ENCODE assay signal across 28 cellular contexts in genomic region chr22:27624705-27625104, GRCh38.
DNase-seq lines count a peak whose midpoint lies in the region; ATAC-seq, FAIRE-seq and TF ChIP-seq lines count a peak whose summit lies in the region.
"Had no signal": no experiment of that assay in that cellular context is flagged by ENCODE, and none has a peak within 500 bp of the region (broad histone marks: within the 10 kb centered on the region; RNA-seq: fewer than 3 reads in every experiment).

No MANE protein-coding gene starts in this region.

- BruUV-seq in IMR-90 (replicated peaks; lab: Mats Ljungman, UMichigan) = no TSS peak
- BruUV-seq in Caco-2 (replicated peaks; lab: Mats Ljungman, UMichigan) = no TSS peak

- H3K79me1 ChIP-seq in IMR-90 (ENCODE audit: low read depth in 1 of 2, low read length in 2 of 2) = no peaks in the 10 kb centered on the region

- no peak overlapping the region for H4K5ac ChIP-seq in IMR-90 (ENCODE audit: low read depth, low read length)

- H3K9ac ChIP-seq in IMR-90 (ENCODE audit: low read depth, low read length) (no peak overlapping the region), adipocyte (ENCODE audit: low read length) (no peak overlapping the region)
- H3K9ac ChIP-seq: GM23248 had no signal

- no peak for DNase-seq in IMR-90
- peak; percentile 29 for DNase-seq in adipocyte (ENCODE audit: low read depth)
- DNase-seq in myocyte (ENCODE audit: low read depth) = peak; percentile 80
- no peak for DNase-seq in urothelium cell line (ENCODE audit: low spot score)
- no peak for DNase-seq in CD1c-positive myeloid dendritic cell (ENCODE audit: extremely low spot score)
- no peak for DNase-seq in midbrain (lab: John Stamatoyannopoulos, UW)
- no peak for DNase-seq in Caco-2
- DNase-seq: CD8-positive, alpha-beta memory T cell; GM23248; H9; HFFc6; Karpas-422; MV-4-11; NCI-H1105; NCI-H1436 treated with DMSO at 0.1 percent for 48 hours; NCI-H1930; NCI-H2107; NCI-H524; NCI-H774; PC-9; Right ventricle myocardium superior; RPMI8226; SW 1271 had no signal

- no peaks in the 10 kb centered on the region for H3K36me3 ChIP-seq in IMR-90 (ENCODE audit: control insufficient read depth, insufficient read depth, low read length)
- H3K36me3 ChIP-seq in adipocyte (ENCODE audit: control insufficient read depth, insufficient read depth, low read length, severe bottlenecking) = no peaks in the 10 kb centered on the region
- no peaks in the 10 kb centered on the region for H3K36me3 ChIP-seq in Caco-2 (ENCODE audit: control insufficient read depth, insufficient read depth, low read length)

- no peaks in the 10 kb centered on the region for H3K27me3 Mint-ChIP-seq in Caco-2 (ENCODE audit: insufficient read depth, unreplicated experiment)
- H3K27me3 Mint-ChIP-seq: B cell; CD8-positive, alpha-beta memory T cell had no signal

- peak; percentile 63 for ATAC-seq in IMR-90 (ENCODE audit: low read depth)

- intact Hi-C loops in IMR-90 (cut with micrococcal nuclease) (no loop called here), Caco-2 (cut with micrococcal nuclease; ENCODE audit: unreplicated experiment) (no loop called here)

- H3K4me3 ChIP-seq in IMR-90 (ENCODE audit: insufficient read depth, low read depth, low read length) (no peak overlapping the region), adipocyte (ENCODE audit: low read length) (no peak overlapping the region), Caco-2 (ENCODE audit: low read depth, low read length) (no peak overlapping the region)
- H3K4me3 ChIP-seq: GM23248, PC-9 had no signal

- CTCF ChIA-PET in IMR-90 (lab: Yijun Ruan, JAX) = interaction anchor here (0.6 kb wide), 1 partner anchor 103 kb away, joined by 6 read pairs; no protein-coding TSS in a partner anchor
- CTCF ChIA-PET in Caco-2 (lab: Charles Lee) = no interaction called here

- H3K27ac Mint-ChIP-seq in Caco-2 (ENCODE audit: unreplicated experiment) = no peak overlapping the region
- H3K27ac Mint-ChIP-seq: B cell; CD8-positive, alpha-beta memory T cell; HFFc6; T-helper 1 cell treated with Interleukin-12 subunit alpha and Interleukin-12 subunit beta and Interleukin-4 antibody, amounts not matched to agents 30 μg/mL and 1 μg/mL, for 36 hours had no signal

- no peak overlapping the region for H3K14ac ChIP-seq in IMR-90 (replicated peaks; ENCODE audit: low read depth, low read length)

- no peaks in the 10 kb centered on the region for H3K9me3 Mint-ChIP-seq in Caco-2 (ENCODE audit: unreplicated experiment)
- H3K9me3 Mint-ChIP-seq: CD8-positive, alpha-beta memory T cell; HFFc6; T-helper 1 cell treated with Interleukin-12 subunit alpha and Interleukin-12 subunit beta and Interleukin-4 antibody, amounts not matched to agents 30 μg/mL and 1 μg/mL, for 36 hours had no signal

- no peak overlapping the region for H2BK15ac ChIP-seq in IMR-90 (ENCODE audit: low read depth, low read length)

- no peak overlapping the region for H2AFZ ChIP-seq in IMR-90 (replicated peaks; ENCODE audit: low read length, poor library complexity)
- H2AFZ ChIP-seq: GM23248, PC-9 had no signal

- peaks cover 12% of the 10 kb centered on the region for H3K27me3 ChIP-seq in IMR-90 (ENCODE audit: control insufficient read depth, insufficient read depth, low read length)
- H3K27me3 ChIP-seq in adipocyte (replicated peaks; ENCODE audit: control insufficient read depth, insufficient read depth, low read length) = peaks cover 11% of the 10 kb centered on the region
- H3K27me3 ChIP-seq in Caco-2 (replicated peaks; ENCODE audit: control insufficient read depth, insufficient read depth, low read length) = no peaks in the 10 kb centered on the region

- no peak overlapping the region for H3K18ac ChIP-seq in IMR-90 (ENCODE audit: low read depth, low read length)

- no peak overlapping the region for H3K56ac ChIP-seq in IMR-90 (ENCODE audit: extremely low read depth, insufficient read depth, low read length)

- no peaks in the 10 kb centered on the region for H3K9me1 ChIP-seq in IMR-90 (ENCODE audit: insufficient read depth, low read length)

- H3K4me1 Mint-ChIP-seq in Caco-2 (ENCODE audit: low read depth, unreplicated experiment) = no peaks in the 10 kb centered on the region
- H3K4me1 Mint-ChIP-seq: B cell; CD8-positive, alpha-beta memory T cell had no signal

- no peak overlapping the region for H4K8ac ChIP-seq in IMR-90 (ENCODE audit: low read depth in 2 of 2, low read length in 2 of 2)

- FAIRE-seq in urothelium cell line (lab: Jason Lieb, UNC) = peak; percentile 81
- FAIRE-seq: GM18507 had no signal

- no peak overlapping the region for H3K4me2 ChIP-seq in IMR-90 (ENCODE audit: low read depth, low read length)
- H3K4me2 ChIP-seq: PC-9 had no signal

- H3K27ac ChIP-seq in IMR-90 (ENCODE audit: insufficient read depth, low read length) = no peak overlapping the region
- H3K27ac ChIP-seq: C4-2B, GM23248, HL-60, PC-9 had no signal

- TF ChIP-seq POLR2A in IMR-90 (IDR thresholded peaks at IDR 0.05; ENCODE audit: low read depth, low read length) = no peak

- TF ChIP-seq CTCF in IMR-90 (conservative IDR thresholded peaks at IDR 0.05; ENCODE audit: low read depth, low read length) (no peak), Caco-2 (IDR thresholded peaks at IDR 0.05; ENCODE audit: insufficient read depth in 1 of 2, low read depth in 1 of 2, low read length in 1 of 2, severe bottlenecking in 1 of 2, unreplicated experiment in 1 of 2) (no peak)

- no peak overlapping the region for H2BK5ac ChIP-seq in IMR-90 (ENCODE audit: low read depth, low read length, poor library complexity, severe bottlenecking)

- H3K36me3 Mint-ChIP-seq in Caco-2 (ENCODE audit: insufficient read depth, unreplicated experiment) = no peaks in the 10 kb centered on the region
- H3K36me3 Mint-ChIP-seq: CD8-positive, alpha-beta memory T cell had no signal

- in situ Hi-C loops in IMR-90 (cut with MboI; ENCODE audit: low sequenced_read_pairs) = no loop called here

- no peak for TF ChIP-seq RAD21 in IMR-90 (IDR thresholded peaks at IDR 0.05; ENCODE audit: low read length)

- no peak overlapping the region for H2BK20ac ChIP-seq in IMR-90 (ENCODE audit: low read depth, low read length)

- no peak overlapping the region for H3K4me3 Mint-ChIP-seq in Caco-2 (ENCODE audit: unreplicated experiment)
- H3K4me3 Mint-ChIP-seq: B cell; CD8-positive, alpha-beta memory T cell; H9; HFFc6; T-helper 1 cell treated with Interleukin-12 subunit alpha and Interleukin-12 subunit beta and Interleukin-4 antibody, amounts not matched to agents 30 μg/mL and 1 μg/mL, for 36 hours had no signal

- dilution Hi-C loops in IMR-90 (cut with HindIII; ENCODE audit: low sequenced_read_pairs, unreplicated experiment) = no loop called here

- no peak overlapping the region for H4K91ac ChIP-seq in IMR-90 (ENCODE audit: insufficient read depth, low read depth, low read length)

- no peak overlapping the region for H2BK120ac ChIP-seq in IMR-90 (ENCODE audit: low read depth, low read length)

- no peak overlapping the region for H3K23ac ChIP-seq in IMR-90 (ENCODE audit: low read depth, low read length)

- POLR2A ChIA-PET in IMR-90 (lab: Charles Lee; ENCODE audit: unreplicated experiment) (no interaction called here), Caco-2 (lab: Charles Lee) (no interaction called here)

- no peak overlapping the region for H3K4ac ChIP-seq in IMR-90 (ENCODE audit: low read depth, low read length)

- H3K9me3 ChIP-seq in IMR-90 (ENCODE audit: control insufficient read depth, insufficient read depth, low read length) = no peaks in the 10 kb centered on the region; the same call in 1 of the 2 replicates
- peaks cover 5% of the 10 kb centered on the region for H3K9me3 ChIP-seq in adipocyte (ENCODE audit: control insufficient read depth, low read length)
- H3K9me3 ChIP-seq in Caco-2 = no peaks in the 10 kb centered on the region

- WGBS in IMR-90 (ENCODE audit: extremely low coverage in 2 of 2, insufficient read length in 1 of 2), 2 experiments = no CpG with 5 or more reads among the region's 1 CpG

- H4K20me1 ChIP-seq in IMR-90 (ENCODE audit: insufficient read depth, low read length) = no peaks in the 10 kb centered on the region

- no peaks in the 10 kb centered on the region; the same call in 1 of the 2 replicates for H3K4me1 ChIP-seq in IMR-90 (ENCODE audit: control insufficient read depth, insufficient read depth, low read length)
- no peaks in the 10 kb centered on the region for H3K4me1 ChIP-seq in adipocyte (ENCODE audit: control insufficient read depth, insufficient read depth, low read length)
- H3K4me1 ChIP-seq in Caco-2 = peaks cover 15% of the 10 kb centered on the region

- H2AK9ac ChIP-seq in IMR-90 (replicated peaks; ENCODE audit: low read depth, low read length, poor library complexity) = no peak overlapping the region

- no peak overlapping the region for H2AK5ac ChIP-seq in IMR-90 (ENCODE audit: low read depth, low read length)

TF ChIP-seq in IMR-90, 13 proteins besides CTCF, POLR2A, EP300 and RAD21:
- TF ChIP-seq RFX5 (IDR thresholded peaks at IDR 0.05; ENCODE audit: low read depth, low read length) (no peak), MAZ (IDR thresholded peaks at IDR 0.05; ENCODE audit: borderline replicate concordance, low read depth, low read length) (no peak), SMC3 (IDR thresholded peaks at IDR 0.05; ENCODE audit: low read depth, low read length) (no peak), CHD1 (IDR thresholded peaks at IDR 0.05; ENCODE audit: low read depth, low read length) (no peak), BHLHE40 (IDR thresholded peaks at IDR 0.05; ENCODE audit: low read depth, low read length) (no peak), MXI1 (IDR thresholded peaks at IDR 0.05; ENCODE audit: borderline replicate concordance, low read depth, low read length) (no peak), MAFK (IDR thresholded peaks at IDR 0.05; ENCODE audit: low read depth, low read length) (no peak)
TF ChIP-seq in IMR-90: peak in this region for 0.

Comparison
In these comparisons a context has a peak if more than half of its experiments do, and no peak if none do; other contexts are left out.
1. DNase-seq: peak in adipocyte (single experiment) and myocyte (single experiment); none in IMR-90 (single experiment), urothelium cell line (single experiment), CD1c-positive myeloid dendritic cell (single experiment), midbrain (single experiment) and Caco-2 (0 of 2).